ENCODE assay signal across 8 cellular contexts in the genomic region with DNA sequence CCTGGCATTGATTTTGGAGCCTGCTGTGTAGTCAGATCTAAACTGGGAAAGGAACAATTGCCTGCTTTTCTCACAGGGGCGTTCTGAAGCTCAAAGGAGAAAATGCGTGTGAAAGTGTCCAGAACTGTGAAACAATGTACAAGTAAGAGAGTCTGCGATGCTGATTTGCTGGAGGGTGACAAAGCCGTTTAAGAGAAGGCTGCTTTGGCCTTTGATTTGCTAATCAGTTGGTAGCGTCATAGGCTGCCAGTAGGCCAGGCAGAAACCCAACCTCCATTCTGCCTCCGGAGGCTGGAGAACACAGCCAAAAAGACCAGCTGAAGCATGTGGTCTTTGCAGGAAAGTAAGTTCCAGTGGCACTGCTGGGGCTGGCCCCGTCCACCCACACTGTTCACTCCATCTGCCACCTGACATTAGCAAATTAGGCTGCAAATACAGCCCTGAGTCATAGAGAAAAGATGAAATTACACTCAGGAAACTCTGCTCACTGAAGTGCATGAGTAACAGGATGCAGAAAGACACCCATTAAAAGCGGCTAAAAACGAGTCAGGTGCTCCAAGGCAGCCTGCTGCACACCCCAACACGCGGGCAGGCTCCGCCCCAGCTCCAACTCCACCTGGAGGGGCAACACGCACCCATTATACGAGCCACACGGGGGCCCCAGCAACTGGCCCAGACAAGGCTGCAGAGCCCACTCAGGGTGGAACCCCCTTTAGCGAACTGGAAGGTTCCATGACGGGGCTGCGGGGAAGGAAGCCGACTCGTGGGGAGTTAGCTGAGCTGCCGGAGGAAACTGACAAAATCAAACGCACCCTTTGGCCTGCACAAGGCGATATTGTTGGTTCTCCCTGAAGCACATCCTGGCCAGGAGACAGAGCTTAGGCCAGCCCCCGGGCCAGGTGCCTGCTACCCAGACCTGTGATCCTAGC.
DNase-seq lines count a peak whose midpoint lies in the region; ATAC-seq and TF ChIP-seq lines count a peak whose summit lies in the region.

No MANE protein-coding gene starts in this region.

- H3K27ac ChIP-seq in RWPE1 (peak overlapping the region; percentile 69), iPS-20b (ENCODE audit: low read length) (peak overlapping the region; percentile 3)

- H3K27me3 ChIP-seq in iPS-20b (ENCODE audit: insufficient read depth, low read length), result no peaks in the 10 kb centered on the region

- CTCF ChIA-PET in RWPE1 (lab: Yijun Ruan, JAX), result interaction anchor here (0.7 kb wide), 1 partner anchor 8 kb away, joined by 5 read pairs; no protein-coding TSS in a partner anchor

- no peak for TF ChIP-seq CTCF in RWPE1 (conservative IDR thresholded peaks at IDR 0.05; ENCODE audit: low read depth)

- no peaks in the 10 kb centered on the region for H3K36me3 ChIP-seq in iPS-20b (ENCODE audit: insufficient read depth, low read depth, low read length)

- H3K4me1 ChIP-seq in iPS-20b (ENCODE audit: insufficient read depth, low read length), result peaks cover 13% of the 10 kb centered on the region; the same call in 1 of the 2 replicates

- DNase-seq in C1 segment of cervical spinal cord (lab: John Stamatoyannopoulos, UW) (peak in 12 of 14 donors; percentile 50 to 99 (median 69)), RWPE1 (ENCODE audit: low spot score) (peak; percentile 69), NCI-H187 treated with DMSO at 0.1 percent for 48 hours (lab: John Stamatoyannopoulos, UW) (no peak)
- DNase-seq in activated naive CD4-positive, alpha-beta T cell treated with anti-CD3 and anti-CD28 coated beads, Interleukin-2, amount 50 U/mL, for 16 hours, result peak; percentile 86
- DNase-seq in stimulated activated CD4-positive, alpha-beta T cell treated with anti-CD3 and anti-CD28 coated beads, Interleukin-2, amount 100 ng/mL, for 48 hours, result peak; percentile 66 to 70

- no peaks in the 10 kb centered on the region for H3K9me3 ChIP-seq in iPS-20b (ENCODE audit: insufficient read depth, low read depth, low read length)

- POLR2A ChIA-PET in RWPE1 (lab: Yijun Ruan, JAX; ENCODE audit: low non-redundant PET), result interaction anchor here (0.8 kb wide), 1 partner anchor 109 kb away, joined by 4 read pairs; no protein-coding TSS in a partner anchor

- ATAC-seq in GM19372 (IDR thresholded peaks at IDR 0.05; ENCODE audit: low read depth, unreplicated experiment) (peak; percentile 68), HG03460 (IDR thresholded peaks at IDR 0.05; ENCODE audit: unreplicated experiment) (peak; percentile 66)

- H3K9ac ChIP-seq in iPS-20b (ENCODE audit: low read depth, low read length), result peak overlapping the region; percentile 43; the same call in 1 of the 2 replicates

- 0 out of 2 replicates have a peak overlapping the region, but pooled peaks have one; percentile 12 for H3K4me3 ChIP-seq in iPS-20b (ENCODE audit: low read length)
